11 cellular contexts compared by ENCODE assay signal in genomic region chr17:2435181-2435741, GRCh38. TPM values are rescaled to one million over a fixed set of nuclear protein-coding genes. Genes with fewer than 3 reads are reported as not detected.
DNase-seq lines count a peak whose midpoint lies in the region; ATAC-seq and TF ChIP-seq lines count a peak whose summit lies in the region.
"Had no signal": no experiment of that assay in that cellular context is flagged by ENCODE, and none has a peak within 500 bp of the region (broad histone marks: within the 10 kb centered on the region; RNA-seq: fewer than 3 reads in every experiment).

No MANE protein-coding gene starts in this region.

- CTCF ChIA-PET in MCF 10A (lab: Yijun Ruan, JAX) = interaction anchor here (0.7 to 1.1 kb wide), 3 partner anchors 19 to 66 kb away, joined by 3 to 4 read pairs (median 3); no protein-coding TSS in a partner anchor
- CTCF ChIA-PET in mammary epithelial cell (lab: Charles Lee; ENCODE audit: low non-redundant PET) = no interaction called here

- WGBS in mammary epithelial cell (ENCODE audit: low coverage, missing lambda C conversion rate) = 87% methylated on average over 9 of the region's 9 CpGs

- dilution Hi-C loops in mammary epithelial cell (cut with HindIII; ENCODE audit: low sequenced_read_pairs) = no loop called here

- DNase-seq in MCF 10A (ENCODE audit: unreplicated experiment) = no peak
- DNase-seq in mammary epithelial cell = no peak
- peak; percentile 48 for DNase-seq in amniotic epithelial cell (ENCODE audit: low read depth)
- no peak for DNase-seq in natural killer cell treated with Interleukin-12 subunit alpha and Interleukin-12 subunit beta and Interleukin-15 and Interleukin-18, amount 100 ng/mL, for 72 hours (ENCODE audit: low spot score)
- DNase-seq: activated CD4-positive, alpha-beta T cell treated with anti-CD3 and anti-CD28 coated beads for 36 hours; GOT3; psoas muscle had no signal

- TF ChIP-seq CTCF in MCF 10A (IDR thresholded peaks at IDR 0.05; ENCODE audit: unreplicated experiment) (no peak), mammary epithelial cell (conservative IDR thresholded peaks at IDR 0.05 in 1 of 2, IDR thresholded peaks at IDR 0.05 in 1 of 2; ENCODE audit: extremely low read depth in 1 of 2, insufficient read depth in 1 of 2, low read depth in 1 of 2, low read length in 2 of 2) (no peak)

- no peak overlapping the region for H3K27ac ChIP-seq in mammary epithelial cell (ENCODE audit: insufficient read depth, low read depth, low read length)
- H3K27ac ChIP-seq in iPS-18a (ENCODE audit: low read length) = peak overlapping the region; percentile 90
- H3K27ac ChIP-seq: psoas muscle had no signal

- no peaks in the 10 kb centered on the region for H3K9me3 ChIP-seq in mammary epithelial cell (replicated peaks; ENCODE audit: insufficient read depth, low read length)
- no peaks in the 10 kb centered on the region for H3K9me3 ChIP-seq in iPS-18a (ENCODE audit: control insufficient read depth, low read depth, low read length)
- H3K9me3 ChIP-seq: psoas muscle had no signal

- H3K9ac ChIP-seq in mammary epithelial cell (ENCODE audit: insufficient read depth, low read length) (no peak overlapping the region), iPS-18a (ENCODE audit: low read length) (peak overlapping the region; percentile 78)

- no peaks in the 10 kb centered on the region for H3K4me1 Mint-ChIP-seq in MCF 10A (ENCODE audit: insufficient read depth, unreplicated experiment)
- peaks cover 0 to 8% of the 10 kb centered on the region in 2 donors for H3K4me1 Mint-ChIP-seq in natural killer cell treated with Interleukin-12 subunit alpha and Interleukin-12 subunit beta and Interleukin-15 and Interleukin-18, amount 100 ng/mL, for 72 hours (ENCODE audit: low read depth in 2 of 2)

- H3K27ac Mint-ChIP-seq in MCF 10A (ENCODE audit: low read depth, unreplicated experiment) = peak overlapping the region; percentile 75
- H3K27ac Mint-ChIP-seq in natural killer cell treated with Interleukin-12 subunit alpha and Interleukin-12 subunit beta and Interleukin-15 and Interleukin-18, amount 100 ng/mL, for 72 hours = peak overlapping the region in 1 of 2 donors; percentile 14
- H3K27ac Mint-ChIP-seq: activated CD4-positive, alpha-beta T cell treated with anti-CD3 and anti-CD28 coated beads for 36 hours had no signal

- H3K4me3 Mint-ChIP-seq in MCF 10A (ENCODE audit: unreplicated experiment) = no peak overlapping the region
- no peak overlapping the region for H3K4me3 Mint-ChIP-seq in natural killer cell treated with Interleukin-12 subunit alpha and Interleukin-12 subunit beta and Interleukin-15 and Interleukin-18, amount 100 ng/mL, for 72 hours
- H3K4me3 Mint-ChIP-seq: activated CD4-positive, alpha-beta T cell treated with anti-CD3 and anti-CD28 coated beads for 36 hours had no signal

- intact Hi-C loops in MCF 10A (cut with micrococcal nuclease) (no loop called here), mammary epithelial cell (cut with micrococcal nuclease) (no loop called here)

- no peak overlapping the region for H3K4me2 ChIP-seq in mammary epithelial cell (ENCODE audit: insufficient read depth, low read depth, low read length)

- H3K4me1 ChIP-seq in mammary epithelial cell (ENCODE audit: insufficient read depth, low read length) (peaks cover 3% of the 10 kb centered on the region), iPS-18a (ENCODE audit: control insufficient read depth, low read depth, low read length) (peaks cover 32% of the 10 kb centered on the region)
- H3K4me1 ChIP-seq: psoas muscle had no signal

- no peak overlapping the region for H3K4me3 ChIP-seq in mammary epithelial cell (replicated peaks in 1 of 3; ENCODE audit: insufficient read depth in 1 of 3, low read depth in 2 of 3, low read length in 3 of 3)
- peak overlapping the region; percentile 45 for H3K4me3 ChIP-seq in iPS-18a (ENCODE audit: low read length)
- H3K4me3 ChIP-seq: psoas muscle had no signal

- in situ Hi-C loops in mammary epithelial cell (cut with MboI; ENCODE audit: low sequenced_read_pairs in 2 of 2) = no loop called here

- H3K36me3 Mint-ChIP-seq in MCF 10A (ENCODE audit: insufficient read depth, unreplicated experiment) = peaks cover 63% of the 10 kb centered on the region
- H3K36me3 Mint-ChIP-seq in natural killer cell treated with Interleukin-12 subunit alpha and Interleukin-12 subunit beta and Interleukin-15 and Interleukin-18, amount 100 ng/mL, for 72 hours = no peaks in the 10 kb centered on the region

- H3K36me3 ChIP-seq in mammary epithelial cell (ENCODE audit: insufficient read depth, low read length) = peaks cover 12% of the 10 kb centered on the region
- peaks cover 28% of the 10 kb centered on the region for H3K36me3 ChIP-seq in iPS-18a (ENCODE audit: control insufficient read depth, low read depth, low read length)

- POLR2A ChIA-PET in MCF 10A (lab: Yijun Ruan, JAX) = interaction anchor here (0.9 to 1.4 kb wide), 3 partner anchors 12 to 22 kb away, joined by 3 to 7 read pairs (median 3); no protein-coding TSS in a partner anchor

- no peaks in the 10 kb centered on the region for H3K27me3 ChIP-seq in mammary epithelial cell (ENCODE audit: insufficient read depth, low read length)
- H3K27me3 ChIP-seq in iPS-18a (ENCODE audit: control insufficient read depth, insufficient read depth, low read length) = no peaks in the 10 kb centered on the region

- no peaks in the 10 kb centered on the region for H3K79me2 ChIP-seq in mammary epithelial cell (ENCODE audit: insufficient read depth, low read length)

- no peak overlapping the region for H2AFZ ChIP-seq in mammary epithelial cell (ENCODE audit: low read depth, low read length)

- BruUV-seq in MCF 10A (replicated peaks; lab: Mats Ljungman, UMichigan) = no TSS peak
- BruUV-seq in mammary epithelial cell (replicated peaks; lab: Mats Ljungman, UMichigan) = no TSS peak

- no peaks in the 10 kb centered on the region for H3K9me3 Mint-ChIP-seq in MCF 10A (ENCODE audit: unreplicated experiment)
- no peaks in the 10 kb centered on the region for H3K9me3 Mint-ChIP-seq in natural killer cell treated with Interleukin-12 subunit alpha and Interleukin-12 subunit beta and Interleukin-15 and Interleukin-18, amount 100 ng/mL, for 72 hours

- H3K27me3 Mint-ChIP-seq in MCF 10A (ENCODE audit: insufficient read depth, unreplicated experiment) = no peaks in the 10 kb centered on the region
- H3K27me3 Mint-ChIP-seq in natural killer cell treated with Interleukin-12 subunit alpha and Interleukin-12 subunit beta and Interleukin-15 and Interleukin-18, amount 100 ng/mL, for 72 hours = no peaks in the 10 kb centered on the region
- H3K27me3 Mint-ChIP-seq: activated CD4-positive, alpha-beta T cell treated with anti-CD3 and anti-CD28 coated beads for 36 hours had no signal

- no peak for ATAC-seq in HG03108 (IDR thresholded peaks at IDR 0.05; ENCODE audit: unreplicated experiment)
- ATAC-seq in HG03097 (IDR thresholded peaks at IDR 0.05; ENCODE audit: low FRiP score, unreplicated experiment) = no peak
- ATAC-seq in HG03354 (IDR thresholded peaks at IDR 0.05; ENCODE audit: poor library complexity, severe bottlenecking, unreplicated experiment) = no peak
- no peak for ATAC-seq in natural killer cell treated with Interleukin-12 subunit alpha and Interleukin-12 subunit beta and Interleukin-15 and Interleukin-18, amount 100 ng/mL, for 72 hours
- ATAC-seq: activated CD4-positive, alpha-beta T cell treated with anti-CD3 and anti-CD28 coated beads for 36 hours; psoas muscle had no signal

- no peaks in the 10 kb centered on the region for H4K20me1 ChIP-seq in mammary epithelial cell (ENCODE audit: insufficient read depth, low read length)

RNA-seq across cellular contexts. Expression of gene MNT, which starts 34.4 kb away (rescaled TPM):
- total RNA-seq in MCF 10A (2022) = 25.5 and 32.5 TPM in 2 replicates
- total RNA-seq in mammary epithelial cell = 10 to 100 TPM in 1 of 2 donors, 1 to 10 TPM in 1; 5.5 to 32.3 TPM
- polyA plus RNA-seq in mammary epithelial cell = 4.1 TPM
- polyA minus RNA-seq in mammary epithelial cell = 7.8 TPM
- total RNA-seq in natural killer cell treated with Interleukin-12 subunit alpha and Interleukin-12 subunit beta and Interleukin-15 and Interleukin-18, amount 100 ng/mL, for 72 hours = 10 to 100 TPM; 20.3 to 36.9 TPM
